Comparison of ENCODE assay signal across 25 cellular contexts in genomic region chr13:29978211-29978610, GRCh38.
DNase-seq lines count a peak whose midpoint lies in the region; ATAC-seq and TF ChIP-seq lines count a peak whose summit lies in the region.
"Had no signal": no experiment of that assay in that cellular context is flagged by ENCODE, and none has a peak within 500 bp of the region (broad histone marks: within the 10 kb centered on the region; RNA-seq: fewer than 3 reads in every experiment).

No MANE protein-coding gene starts in this region.

- no peak for ATAC-seq in body of pancreas
- ATAC-seq: CD8-positive, alpha-beta T cell; GM12878 had no signal

- H3K9me3 ChIP-seq in breast epithelium (peaks cover 0 to 11% of the 10 kb centered on the region in 2 donors), mammary epithelial cell (replicated peaks; ENCODE audit: insufficient read depth, low read length) (no peaks in the 10 kb centered on the region), body of pancreas (no peaks in the 10 kb centered on the region)
- H3K9me3 ChIP-seq: HAP-1, Peyer's patch, SJSA1 had no signal

- no peak overlapping the region for H3K4me2 ChIP-seq in mammary epithelial cell (ENCODE audit: insufficient read depth, low read depth, low read length)

- CTCF ChIA-PET in MCF 10A (lab: Yijun Ruan, JAX), result no interaction called here
- CTCF ChIA-PET in mammary epithelial cell (lab: Charles Lee; ENCODE audit: low non-redundant PET), result no interaction called here

- no peak overlapping the region for H3K4me3 Mint-ChIP-seq in MCF 10A (ENCODE audit: unreplicated experiment)
- H3K4me3 Mint-ChIP-seq: CD8-positive, alpha-beta T cell; IgD-negative memory B cell had no signal

- no peaks in the 10 kb centered on the region for H3K79me2 ChIP-seq in mammary epithelial cell (ENCODE audit: insufficient read depth, low read length)

- WGBS in mammary epithelial cell (ENCODE audit: low coverage, missing lambda C conversion rate), result 91% methylated on average over 2 of the region's 2 CpGs
- WGBS in body of pancreas, 2 donors, result 83 to 96% methylated on average over 2 of the region's 2 CpGs

- dilution Hi-C loops in mammary epithelial cell (cut with HindIII; ENCODE audit: low sequenced_read_pairs), result loop anchor here (10.0 kb wide), 1 partner anchor 213 kb away; no protein-coding TSS in a partner anchor

- H3K4me3 ChIP-seq in breast epithelium (no peak overlapping the region), mammary epithelial cell (replicated peaks in 1 of 3; ENCODE audit: insufficient read depth in 1 of 3, low read depth in 2 of 3, low read length in 3 of 3) (no peak overlapping the region), fibroblast of pulmonary artery (replicated peaks; ENCODE audit: low read depth, low read length) (no peak overlapping the region), body of pancreas (no peak overlapping the region)
- H3K4me3 ChIP-seq: GM12878, HAP-1, Peyer's patch, SJSA1 had no signal

- peaks cover 7% of the 10 kb centered on the region for H3K4me1 Mint-ChIP-seq in MCF 10A (ENCODE audit: insufficient read depth, unreplicated experiment)

- no peaks in the 10 kb centered on the region for H4K20me1 ChIP-seq in mammary epithelial cell (ENCODE audit: insufficient read depth, low read length)

- H3K27ac Mint-ChIP-seq in MCF 10A (ENCODE audit: low read depth, unreplicated experiment), result no peak overlapping the region
- H3K27ac Mint-ChIP-seq: CD8-positive, alpha-beta T cell; IgD-negative memory B cell had no signal

- H3K27ac ChIP-seq in breast epithelium, result no peak overlapping the region
- no peak overlapping the region for H3K27ac ChIP-seq in mammary epithelial cell (ENCODE audit: insufficient read depth, low read depth, low read length)
- no peak overlapping the region for H3K27ac ChIP-seq in body of pancreas
- H3K27ac ChIP-seq: 22Rv1, Peyer's patch, SJSA1 had no signal

- TF ChIP-seq CTCF in MCF 10A (IDR thresholded peaks at IDR 0.05; ENCODE audit: unreplicated experiment) (no peak), breast epithelium (IDR thresholded peaks at IDR 0.05) (no peak), mammary epithelial cell (conservative IDR thresholded peaks at IDR 0.05 in 1 of 2, IDR thresholded peaks at IDR 0.05 in 1 of 2; ENCODE audit: extremely low read depth in 1 of 2, insufficient read depth in 1 of 2, low read depth in 1 of 2, low read length in 2 of 2) (no peak), fibroblast of pulmonary artery (IDR thresholded peaks at IDR 0.05; ENCODE audit: low read length, missing control alignments) (no peak), body of pancreas (IDR thresholded peaks at IDR 0.05) (no peak)

- TF ChIP-seq POLR2A in breast epithelium (IDR thresholded peaks at IDR 0.05) (no peak), body of pancreas (IDR thresholded peaks at IDR 0.05) (no peak)

- H3K4me1 ChIP-seq in breast epithelium, result no peaks in the 10 kb centered on the region
- no peaks in the 10 kb centered on the region for H3K4me1 ChIP-seq in mammary epithelial cell (ENCODE audit: insufficient read depth, low read length)
- no peaks in the 10 kb centered on the region for H3K4me1 ChIP-seq in body of pancreas
- H3K4me1 ChIP-seq: HAP-1, Peyer's patch had no signal

- no peaks in the 10 kb centered on the region for H3K27me3 Mint-ChIP-seq in MCF 10A (ENCODE audit: insufficient read depth, unreplicated experiment)

- POLR2A ChIA-PET in MCF 10A (lab: Yijun Ruan, JAX), result no interaction called here

- in situ Hi-C loops in mammary epithelial cell (cut with MboI; ENCODE audit: low sequenced_read_pairs in 2 of 2), result no loop called here

- DNase-seq in MCF 10A (ENCODE audit: unreplicated experiment) (peak; percentile 13), breast epithelium (ENCODE audit: low spot score in 2 of 2) (no peak), mammary epithelial cell (peak; percentile 52), fibroblast of pulmonary artery (ENCODE audit: low read depth) (peak; percentile 17), body of pancreas (no peak), AG08395 (ENCODE audit: low spot score) (no peak), NCI-H1105 (lab: John Stamatoyannopoulos, UW) (no peak)
- no peak for DNase-seq in activated naive CD4-positive, alpha-beta T cell treated with anti-CD3 and anti-CD28 coated beads, Interleukin-2, amount 50 U/mL, for 16 hours
- DNase-seq: ACHN; AML-193; C1 segment of cervical spinal cord; Calu3; CD8-positive, alpha-beta T cell; NCI-H1417; NCI-H1694 treated with DMSO at 0.1 percent for 48 hours; NCI-H2081 treated with DMSO at 0.1 percent for 48 hours; NCI-H2171 treated with DMSO at 0.1 percent for 48 hours; NCI-H524 treated with DMSO at 0.1 percent for 48 hours; NCI-H82; Peyer's patch had no signal

- no peak overlapping the region for H3K9ac ChIP-seq in mammary epithelial cell (ENCODE audit: insufficient read depth, low read length)

- H3K9me3 Mint-ChIP-seq in MCF 10A (ENCODE audit: unreplicated experiment), result no peaks in the 10 kb centered on the region
- H3K9me3 Mint-ChIP-seq: CD8-positive, alpha-beta T cell had no signal

- H3K36me3 ChIP-seq in breast epithelium (no peaks in the 10 kb centered on the region), mammary epithelial cell (ENCODE audit: insufficient read depth, low read length) (no peaks in the 10 kb centered on the region), body of pancreas (replicated peaks in 1 of 2; ENCODE audit: insufficient read depth in 1 of 2, low read depth in 2 of 2) (no peaks in the 10 kb centered on the region)
- H3K36me3 ChIP-seq: HAP-1, Peyer's patch, SJSA1 had no signal

- intact Hi-C loops in MCF 10A (cut with micrococcal nuclease), result no loop called here
- intact Hi-C loops in breast epithelium (cut with DNase I; ENCODE audit: low total_unique reads), result no loop called here
- intact Hi-C loops in mammary epithelial cell (cut with micrococcal nuclease), result no loop called here
- intact Hi-C loops in body of pancreas (cut with DNase I), result no loop called here

- BruUV-seq in MCF 10A (replicated peaks; lab: Mats Ljungman, UMichigan) (no TSS peak), mammary epithelial cell (replicated peaks; lab: Mats Ljungman, UMichigan) (no TSS peak)

- H3K27me3 ChIP-seq in breast epithelium (no peaks in the 10 kb centered on the region), mammary epithelial cell (ENCODE audit: insufficient read depth, low read length) (peaks cover 1% of the 10 kb centered on the region), body of pancreas (no peaks in the 10 kb centered on the region)
- H3K27me3 ChIP-seq: Peyer's patch, SJSA1 had no signal

- H3K36me3 Mint-ChIP-seq in MCF 10A (ENCODE audit: insufficient read depth, unreplicated experiment), result no peaks in the 10 kb centered on the region
- H3K36me3 Mint-ChIP-seq: CD8-positive, alpha-beta T cell; IgD-negative memory B cell had no signal

- no peak overlapping the region for H2AFZ ChIP-seq in mammary epithelial cell (ENCODE audit: low read depth, low read length)

Comparison
In these comparisons a context has a peak if more than half of its experiments do, and no peak if none do; other contexts are left out.
1. DNase-seq: peak in MCF 10A (single experiment), mammary epithelial cell (single experiment) and fibroblast of pulmonary artery (single experiment); none in breast epithelium (0 of 2), activated naive CD4-positive, alpha-beta T cell treated with anti-CD3 and anti-CD28 coated beads, Interleukin-2, amount 50 U/mL, for 16 hours (single experiment), body of pancreas (0 of 4), AG08395 (single experiment) and NCI-H1105 (single experiment).